16 cellular contexts compared by ENCODE assay signal in genomic region chr4:13516315-13516860, GRCh38.
"Had no signal": no experiment of that assay in that cellular context is flagged by ENCODE, and none has a peak within 500 bp of the region (broad histone marks: within the 10 kb centered on the region; RNA-seq: fewer than 3 reads in every experiment).

No MANE protein-coding gene starts in this region.

- DNase-seq: KBM-7; MV-4-11; NCI-H1048; NCI-H146; NCI-H1694 treated with DMSO at 0.1 percent for 48 hours; NCI-H2029; NCI-H2081 treated with DMSO at 0.1 percent for 48 hours; NCI-H2227 treated with DMSO at 0.1 percent for 48 hours; NCI-H524; NCI-H526 treated with DMSO at 0.1 percent for 48 hours; NK-92 treated with Interleukin-12 subunit alpha and Interleukin-12 subunit beta, amount 100 ng/mL, for 24 hours; PC-3; SHP77; SK-N-SH; T-helper 1 cell; T-helper 17 cell had no signal
